Comparison of ENCODE assay signal across 8 cellular contexts in genomic region chr3:189233225-189233858, GRCh38.
DNase-seq lines count a peak whose midpoint lies in the region; ATAC-seq and TF ChIP-seq lines count a peak whose summit lies in the region.

No MANE protein-coding gene starts in this region.

- H3K36me3 ChIP-seq in left ventricle myocardium inferior: no peaks in the 10 kb centered on the region

- ATAC-seq in GM18511 (IDR thresholded peaks at IDR 0.05; ENCODE audit: unreplicated experiment) (no peak), GM18868 (IDR thresholded peaks at IDR 0.05; ENCODE audit: unreplicated experiment) (no peak)

- DNase-seq in AG09319 (ENCODE audit: extremely low read depth, low read depth) (peak; percentile 34), GM13976 (ENCODE audit: low spot score) (no peak), NCI-H345 (lab: John Stamatoyannopoulos, UW) (peak; percentile 78), amniotic epithelial cell (ENCODE audit: low read depth) (peak; percentile 69), left ventricle myocardium inferior (peak; percentile 25), retinal pigment epithelial cell (ENCODE audit: low read depth) (peak; percentile 24)

- H3K27ac ChIP-seq in left ventricle myocardium inferior (replicated peaks): no peak overlapping the region

- TF ChIP-seq CTCF in AG09319 (IDR thresholded peaks at IDR 0.05; ENCODE audit: low read depth, low read length): peak; percentile 77
- peak; percentile 22 for TF ChIP-seq CTCF in GM13976 (IDR thresholded peaks at IDR 0.05; ENCODE audit: borderline replicate concordance, control extremely low read depth, extremely low read depth, insufficient read depth, missing control alignments)
- peak; percentile 70 for TF ChIP-seq CTCF in left ventricle myocardium inferior (IDR thresholded peaks at IDR 0.05; ENCODE audit: borderline replicate concordance)
- TF ChIP-seq CTCF in retinal pigment epithelial cell (conservative IDR thresholded peaks at IDR 0.05; ENCODE audit: low read depth, low read length): peak; percentile 88

- no peaks in the 10 kb centered on the region for H3K27me3 ChIP-seq in left ventricle myocardium inferior (ENCODE audit: low read depth)

- in situ Hi-C loops in GM13976 (cut with MboI; ENCODE audit: low sequenced_read_pairs, unreplicated experiment): no loop called here

- H3K9me3 ChIP-seq in left ventricle myocardium inferior (replicated peaks): no peaks in the 10 kb centered on the region

- intact Hi-C loops in left ventricle myocardium inferior (cut with micrococcal nuclease): no loop called here

- no peaks in the 10 kb centered on the region for H3K4me1 ChIP-seq in left ventricle myocardium inferior

- H3K4me3 ChIP-seq in left ventricle myocardium inferior: no peak overlapping the region
- H3K4me3 ChIP-seq in retinal pigment epithelial cell (ENCODE audit: low read length): no peak overlapping the region

Comparison
In these comparisons a context has a peak if more than half of its experiments do, and no peak if none do; other contexts are left out.
1. CTCF ChIP-seq: peak in every context shown above with its lines; median percentile 88 in retinal pigment epithelial cell; 77 in AG09319; 70 in left ventricle myocardium inferior; 22 in GM13976.